In the genomic region with DNA sequence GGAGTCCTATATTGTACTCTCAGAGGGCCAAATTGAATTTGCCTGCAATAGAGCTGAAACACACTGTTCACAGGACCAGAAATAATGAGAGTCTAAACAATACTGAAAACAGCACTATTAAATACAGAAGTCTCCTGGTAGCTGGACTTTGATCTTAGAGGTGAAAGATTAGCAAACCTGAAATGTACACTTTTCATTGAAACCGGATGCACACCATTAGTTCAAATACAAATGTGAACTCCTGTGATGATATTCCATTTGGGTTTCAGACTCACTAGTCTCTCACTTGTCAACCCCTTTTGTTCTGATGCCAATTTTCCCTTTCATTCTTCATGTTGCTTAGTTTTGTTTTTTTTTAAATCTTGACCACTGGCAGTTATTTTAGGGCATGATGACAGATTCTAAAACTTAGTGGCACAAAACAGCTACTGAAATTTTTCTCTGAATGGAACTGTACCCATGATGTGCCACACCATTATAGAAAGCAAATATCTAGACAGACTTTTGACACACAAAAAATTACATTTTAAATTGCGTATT, we compare ENCODE assay signal across 15 cellular contexts. TPM values are rescaled to one million over a fixed set of nuclear protein-coding genes. Genes with fewer than 3 reads are reported as not detected.
A peak's percentile ranks its signal among the peaks of the same experiment; 100 is the strongest.
DNase-seq lines count a peak whose midpoint lies in the region; ATAC-seq and TF ChIP-seq lines count a peak whose summit lies in the region.
"Had no signal": no experiment of that assay in that cellular context is flagged by ENCODE, and none has a peak within 500 bp of the region (broad histone marks: within the 10 kb centered on the region; RNA-seq: fewer than 3 reads in every experiment).

No MANE protein-coding gene starts in this region.

- H3K27me3 ChIP-seq in Loucy (ENCODE audit: insufficient read depth, low read length, poor library complexity, severe bottlenecking) (no peaks in the 10 kb centered on the region), ascending aorta (no peaks in the 10 kb centered on the region), colonic mucosa (no peaks in the 10 kb centered on the region)
- H3K27me3 ChIP-seq: heart right ventricle, ovary had no signal

- H3K27ac ChIP-seq in ascending aorta (no peak overlapping the region), colonic mucosa (no peak overlapping the region)
- H3K27ac ChIP-seq: C4-2B, heart right ventricle, lower lobe of right lung, ovary had no signal

- H3F3A ChIP-seq in Loucy (ENCODE audit: low read depth): no peaks in the 10 kb centered on the region

- TF ChIP-seq CTCF in GM20000 (IDR thresholded peaks at IDR 0.05; ENCODE audit: extremely low read depth, missing control alignments) (no peak), Loucy (conservative IDR thresholded peaks at IDR 0.05; ENCODE audit: low read length) (no peak), ascending aorta (IDR thresholded peaks at IDR 0.05) (no peak), colonic mucosa (IDR thresholded peaks at IDR 0.05) (no peak)

- no peaks in the 10 kb centered on the region for H4K20me1 ChIP-seq in Loucy (ENCODE audit: insufficient read depth, low read length, poor library complexity, severe bottlenecking)

- no peak overlapping the region for H3K4me3 ChIP-seq in Loucy (ENCODE audit: low read length, poor library complexity, severe bottlenecking)
- no peak overlapping the region for H3K4me3 ChIP-seq in ascending aorta
- H3K4me3 ChIP-seq in colonic mucosa: no peak overlapping the region
- H3K4me3 ChIP-seq: heart right ventricle, lower lobe of right lung, ovary had no signal

- intact Hi-C loops in ascending aorta (cut with DNase I): loop anchor here (5.0 kb wide), 1 partner anchor 471 kb away; no protein-coding TSS in a partner anchor
- intact Hi-C loops in colonic mucosa (cut with DNase I): no loop called here

- no peaks in the 10 kb centered on the region for H3K9me2 ChIP-seq in Loucy (replicated peaks; ENCODE audit: low read depth, low read length)

- no peaks in the 10 kb centered on the region for H3K36me3 ChIP-seq in Loucy (ENCODE audit: insufficient read depth, low read length)
- no peaks in the 10 kb centered on the region for H3K36me3 ChIP-seq in ascending aorta
- H3K36me3 ChIP-seq in colonic mucosa: no peaks in the 10 kb centered on the region
- H3K36me3 ChIP-seq: heart right ventricle, lower lobe of right lung, ovary had no signal

- peaks cover 40% of the 10 kb centered on the region for H3K4me1 ChIP-seq in Loucy (ENCODE audit: insufficient read depth, low read length, poor library complexity, severe bottlenecking)
- no peaks in the 10 kb centered on the region for H3K4me1 ChIP-seq in ascending aorta
- no peaks in the 10 kb centered on the region for H3K4me1 ChIP-seq in colonic mucosa
- H3K4me1 ChIP-seq: lower lobe of right lung had no signal

- H2AFZ ChIP-seq in Loucy (ENCODE audit: low read length): 0 out of 2 replicates have a peak overlapping the region, but pooled peaks have one; percentile 6

- H3K79me2 ChIP-seq in Loucy (ENCODE audit: insufficient read depth, low read length): no peaks in the 10 kb centered on the region

- ATAC-seq in GM18511 (IDR thresholded peaks at IDR 0.05; ENCODE audit: unreplicated experiment) (peak; percentile 93), HG02970 (IDR thresholded peaks at IDR 0.05; ENCODE audit: low FRiP score, unreplicated experiment) (peak; percentile 80), HG02840 (IDR thresholded peaks at IDR 0.05; ENCODE audit: low FRiP score, unreplicated experiment) (no peak)
- ATAC-seq: heart right ventricle, lower lobe of right lung had no signal

- no peak overlapping the region for H3K9ac ChIP-seq in Loucy (ENCODE audit: low read depth, low read length, poor library complexity, severe bottlenecking)
- H3K9ac ChIP-seq in colonic mucosa (ENCODE audit: low read depth in 2 of 2, low read length in 2 of 2): no peak overlapping the region

- H3K9me3 ChIP-seq in Loucy (ENCODE audit: insufficient read depth, low read depth, low read length) (no peaks in the 10 kb centered on the region), ascending aorta (no peaks in the 10 kb centered on the region), colonic mucosa (no peaks in the 10 kb centered on the region)
- H3K9me3 ChIP-seq: heart right ventricle, lower lobe of right lung, ovary had no signal

- H3K4me2 ChIP-seq in Loucy (ENCODE audit: low read depth, low read length, poor library complexity, severe bottlenecking): no peak overlapping the region

- peak; percentile 48 for DNase-seq in GM20000 (ENCODE audit: low spot score)
- DNase-seq in ascending aorta (ENCODE audit: low spot score in 2 of 2): no peak
- DNase-seq in colonic mucosa: no peak
- no peak for DNase-seq in cerebellum (ENCODE audit: low spot score)
- DNase-seq: amniotic stem cell; effector CD8-positive, alpha-beta T cell; heart right ventricle; lower lobe of right lung; NCI-H1930; ovary had no signal

RNA-seq across cellular contexts. Expression of gene TNFSF4, which starts 5.9 kb away (rescaled TPM):
- total RNA-seq in ascending aorta: 0.75 TPM
- 1 to 10 TPM in 1 of 2 donors, under 1 TPM in 1; 0.44 to 1.1 TPM for total RNA-seq in colonic mucosa
- 2.3 TPM for total RNA-seq in cerebellum
